21 cellular contexts compared by ENCODE assay signal in the genomic region with DNA sequence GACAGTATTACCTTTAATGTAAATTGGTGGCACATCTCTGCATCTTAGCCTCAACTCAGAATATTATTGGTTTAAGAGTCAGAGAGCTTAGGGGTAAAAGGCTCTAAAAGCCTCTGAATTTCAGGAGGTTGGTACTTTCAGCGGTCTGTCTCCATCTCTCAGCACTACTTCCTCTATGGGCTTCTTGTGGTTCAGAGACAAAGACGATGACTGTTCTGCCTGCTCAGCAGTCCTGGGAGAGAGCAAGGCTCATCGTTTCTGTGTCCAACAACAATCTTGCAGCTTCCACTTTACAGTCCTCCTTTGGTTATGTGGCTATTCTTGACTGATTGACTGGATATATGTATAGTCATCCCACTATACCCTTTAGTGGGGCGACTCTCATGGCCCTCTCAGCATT.
DNase-seq lines count a peak whose midpoint lies in the region; ATAC-seq and TF ChIP-seq lines count a peak whose summit lies in the region.
"Had no signal": no experiment of that assay in that cellular context is flagged by ENCODE, and none has a peak within 500 bp of the region (broad histone marks: within the 10 kb centered on the region; RNA-seq: fewer than 3 reads in every experiment).

No MANE protein-coding gene starts in this region.

- TF ChIP-seq CTCF in GM20000 (IDR thresholded peaks at IDR 0.05; ENCODE audit: extremely low read depth, missing control alignments) (no peak), activated B cell treated with CpG ODN at 0.5 μM for 24 hours (IDR thresholded peaks at IDR 0.05) (no peak), endodermal cell (conservative IDR thresholded peaks at IDR 0.05) (no peak)

- H3K36me3 Mint-ChIP-seq in activated B cell treated with CpG ODN at 0.5 μM for 24 hours (ENCODE audit: low read depth) (peaks cover 2% of the 10 kb centered on the region), endodermal cell (ENCODE audit: low read depth) (peaks cover 22% of the 10 kb centered on the region)
- peaks cover 0 to 1% of the 10 kb centered on the region in 2 donors for H3K36me3 Mint-ChIP-seq in stimulated activated naive B cell treated with anti-CD40 and anti-IgM and Interleukin-4, amounts not matched to agents 10 μg/mL and 1 μg/mL and 100 μg/mL, for 72 hours
- H3K36me3 Mint-ChIP-seq: natural killer cell treated with Interleukin-12 subunit alpha and Interleukin-12 subunit beta and Interleukin-15 and Interleukin-18, amount 100 ng/mL, for 72 hours had no signal

- DNase-seq in GM20000 (ENCODE audit: low spot score) (peak; percentile 31), activated B cell treated with CpG ODN at 0.5 μM for 24 hours (no peak), endodermal cell (no peak)
- DNase-seq in stimulated activated naive B cell treated with anti-CD40 and anti-IgM and Interleukin-4, amounts not matched to agents 10 μg/mL and 1 μg/mL and 100 μg/mL, for 72 hours, result no peak
- DNase-seq: activated naive CD8-positive, alpha-beta T cell treated with anti-CD3 and anti-CD28 coated beads, Interleukin-2, amount 50 U/mL, for 24 hours; Caco-2; cortex of kidney; EL; HFFc6; mesendoderm; MG63; NCI-H187; sigmoid colon; stimulated activated naive CD4-positive, alpha-beta T cell treated with Interleukin-2 at 50 U/mL for 16 hours; SW 1271; thyroid gland had no signal

- ATAC-seq in HG03280 (IDR thresholded peaks at IDR 0.05; ENCODE audit: unreplicated experiment) (peak; percentile 48), activated B cell treated with CpG ODN at 0.5 μM for 24 hours (ENCODE audit: low read depth) (peak; percentile 71), GM18502 (IDR thresholded peaks at IDR 0.05; ENCODE audit: poor library complexity, unreplicated experiment) (no peak), GM19035 (IDR thresholded peaks at IDR 0.05; ENCODE audit: unreplicated experiment) (no peak)
- peak; percentile 90 to 98 for ATAC-seq in stimulated activated naive B cell treated with anti-CD40 and anti-IgM and Interleukin-4, amounts not matched to agents 10 μg/mL and 1 μg/mL and 100 μg/mL, for 72 hours (replicated peaks)
- ATAC-seq: activated naive CD8-positive, alpha-beta T cell treated with anti-CD3 and anti-CD28 coated beads, Interleukin-2, amount 50 U/mL, for 24 hours had no signal

- H3K9ac ChIP-seq in endodermal cell (ENCODE audit: extremely low read depth, low read length, poor library complexity, severe bottlenecking), result no peak overlapping the region
- H3K9ac ChIP-seq: parathyroid adenoma had no signal

- H3K27me3 ChIP-seq in endodermal cell (ENCODE audit: control insufficient read depth, insufficient read depth, low read length, poor library complexity, severe bottlenecking), result no peaks in the 10 kb centered on the region
- H3K27me3 ChIP-seq: MG63, sigmoid colon, thyroid gland had no signal

- H3K9me3 Mint-ChIP-seq in activated B cell treated with CpG ODN at 0.5 μM for 24 hours (no peaks in the 10 kb centered on the region), endodermal cell (peaks cover 20% of the 10 kb centered on the region)
- no peaks in the 10 kb centered on the region for H3K9me3 Mint-ChIP-seq in stimulated activated naive B cell treated with anti-CD40 and anti-IgM and Interleukin-4, amounts not matched to agents 10 μg/mL and 1 μg/mL and 100 μg/mL, for 72 hours
- H3K9me3 Mint-ChIP-seq: activated naive CD8-positive, alpha-beta T cell treated with anti-CD3 and anti-CD28 coated beads, Interleukin-2, amount 50 U/mL, for 24 hours; natural killer cell treated with Interleukin-12 subunit alpha and Interleukin-12 subunit beta and Interleukin-15 and Interleukin-18, amount 100 ng/mL, for 72 hours had no signal

- H3K36me3 ChIP-seq in endodermal cell (ENCODE audit: control insufficient read depth, insufficient read depth, low read length), result peaks cover 4% of the 10 kb centered on the region
- H3K36me3 ChIP-seq: MG63, sigmoid colon, thyroid gland had no signal

- H3K9me3 ChIP-seq in endodermal cell (ENCODE audit: control insufficient read depth, low read length), result peaks cover 10% of the 10 kb centered on the region
- H3K9me3 ChIP-seq: Caco-2, MG63, sigmoid colon, thyroid gland had no signal

- H3K4me3 Mint-ChIP-seq in activated B cell treated with CpG ODN at 0.5 μM for 24 hours (no peak overlapping the region), endodermal cell (no peak overlapping the region)
- no peak overlapping the region for H3K4me3 Mint-ChIP-seq in stimulated activated naive B cell treated with anti-CD40 and anti-IgM and Interleukin-4, amounts not matched to agents 10 μg/mL and 1 μg/mL and 100 μg/mL, for 72 hours
- H3K4me3 Mint-ChIP-seq: activated naive CD8-positive, alpha-beta T cell treated with anti-CD3 and anti-CD28 coated beads, Interleukin-2, amount 50 U/mL, for 24 hours; HFFc6; natural killer cell treated with Interleukin-12 subunit alpha and Interleukin-12 subunit beta and Interleukin-15 and Interleukin-18, amount 100 ng/mL, for 72 hours had no signal

- no peak overlapping the region for H3K4me3 ChIP-seq in endodermal cell (ENCODE audit: low read length)
- H3K4me3 ChIP-seq: MG63, sigmoid colon, thyroid gland had no signal

- 95 to 100% methylated on average over 1 to 4 of the region's 4 CpGs for WGBS in endodermal cell (ENCODE audit: insufficient coverage in 1 of 2, insufficient read length in 1 of 2), 2 experiments

- H3K4me1 Mint-ChIP-seq in activated B cell treated with CpG ODN at 0.5 μM for 24 hours (peaks cover 11% of the 10 kb centered on the region), endodermal cell (no peaks in the 10 kb centered on the region)
- peaks cover 10 to 18% of the 10 kb centered on the region in 2 donors for H3K4me1 Mint-ChIP-seq in stimulated activated naive B cell treated with anti-CD40 and anti-IgM and Interleukin-4, amounts not matched to agents 10 μg/mL and 1 μg/mL and 100 μg/mL, for 72 hours
- H3K4me1 Mint-ChIP-seq: activated naive CD8-positive, alpha-beta T cell treated with anti-CD3 and anti-CD28 coated beads, Interleukin-2, amount 50 U/mL, for 24 hours had no signal

- intact Hi-C loops in activated B cell treated with CpG ODN at 0.5 μM for 24 hours (cut with micrococcal nuclease), result no loop called here

- H3K27me3 Mint-ChIP-seq in activated B cell treated with CpG ODN at 0.5 μM for 24 hours (no peaks in the 10 kb centered on the region), endodermal cell (ENCODE audit: insufficient read depth) (no peaks in the 10 kb centered on the region)
- no peaks in the 10 kb centered on the region for H3K27me3 Mint-ChIP-seq in stimulated activated naive B cell treated with anti-CD40 and anti-IgM and Interleukin-4, amounts not matched to agents 10 μg/mL and 1 μg/mL and 100 μg/mL, for 72 hours
- H3K27me3 Mint-ChIP-seq: activated naive CD8-positive, alpha-beta T cell treated with anti-CD3 and anti-CD28 coated beads, Interleukin-2, amount 50 U/mL, for 24 hours had no signal

- H3K4me1 ChIP-seq in endodermal cell (ENCODE audit: control insufficient read depth, insufficient read depth, low read length), result peaks cover 3% of the 10 kb centered on the region
- H3K4me1 ChIP-seq: Caco-2, parathyroid adenoma had no signal

- POLR2A ChIA-PET in activated B cell treated with CpG ODN at 0.5 μM for 24 hours (lab: Charles Lee), result no interaction called here

- CTCF ChIA-PET in activated B cell treated with CpG ODN at 0.5 μM for 24 hours (lab: Charles Lee), result no interaction called here

- no peak overlapping the region for H3K27ac Mint-ChIP-seq in activated B cell treated with CpG ODN at 0.5 μM for 24 hours
- no peak overlapping the region for H3K27ac Mint-ChIP-seq in stimulated activated naive B cell treated with anti-CD40 and anti-IgM and Interleukin-4, amounts not matched to agents 10 μg/mL and 1 μg/mL and 100 μg/mL, for 72 hours
- H3K27ac Mint-ChIP-seq in endodermal cell, result no peak overlapping the region
- H3K27ac Mint-ChIP-seq: activated naive CD8-positive, alpha-beta T cell treated with anti-CD3 and anti-CD28 coated beads, Interleukin-2, amount 50 U/mL, for 24 hours; HFFc6; natural killer cell treated with Interleukin-12 subunit alpha and Interleukin-12 subunit beta and Interleukin-15 and Interleukin-18, amount 100 ng/mL, for 72 hours had no signal

- H3K27ac ChIP-seq in endodermal cell (ENCODE audit: low read depth, low read length), result no peak overlapping the region
- H3K27ac ChIP-seq: parathyroid adenoma, sigmoid colon, thyroid gland had no signal

Comparison
In these comparisons a context has a peak if more than half of its experiments do, and no peak if none do; other contexts are left out.
1. ATAC-seq: peak in HG03280 (single experiment), activated B cell treated with CpG ODN at 0.5 μM for 24 hours (single experiment) and stimulated activated naive B cell treated with anti-CD40 and anti-IgM and Interleukin-4, amounts not matched to agents 10 μg/mL and 1 μg/mL and 100 μg/mL, for 72 hours (2 of 2); none in GM18502 (single experiment) and GM19035 (single experiment).